ENCODE assay signal across 1 cellular context in genomic region chr9:136784997-136785361, GRCh38.
TF ChIP-seq lines count a peak whose summit lies in the region.

No MANE protein-coding gene starts in this region.

TF ChIP-seq in K562, 482 proteins besides CTCF, POLR2A, EP300 and RAD21 (continued from another document):
- TF ChIP-seq USF2 (CRISPR knock-in tag; IDR thresholded peaks at IDR 0.05), result peak; percentile 15; the same call in 1 of the 2 replicates
- 0 out of 2 replicates have a peak, but pooled peaks have one; percentile 51 for TF ChIP-seq MTA1 (IDR thresholded peaks at IDR 0.05; ENCODE audit: borderline replicate concordance)
- TF ChIP-seq RCOR1 (IDR thresholded peaks at IDR 0.05; ENCODE audit: borderline replicate concordance in 1 of 2, low read depth in 2 of 2, low read length in 2 of 2), result 0 out of 4 replicates have a peak, but pooled peaks of 1 of the 2 experiments have one; percentile 55
- TF ChIP-seq KDM1A (IDR thresholded peaks at IDR 0.05), result peak in 1 of 2 experiments; percentile 6; a peak in 1 of 4 replicates
- TF ChIP-seq KDM5B (IDR thresholded peaks at IDR 0.05; ENCODE audit: insufficient replicate concordance, low read depth, low read length), result peak; percentile 81
- TF ChIP-seq POLR2AphosphoS5 (IDR thresholded peaks at IDR 0.05; ENCODE audit: control insufficient read depth, insufficient read depth, low read depth, low read length), result 0 out of 2 replicates have a peak, but pooled peaks have one; percentile 26
- TF ChIP-seq ZBTB34 (CRISPR knock-in tag; IDR thresholded peaks at IDR 0.05), result no peak
- TF ChIP-seq ZNF24 (IDR thresholded peaks at IDR 0.05), result no peak
- peak; percentile 45 for TF ChIP-seq L3MBTL2 (IDR thresholded peaks at IDR 0.05)
- no peak for TF ChIP-seq SIRT6 (IDR thresholded peaks at IDR 0.05; ENCODE audit: low read depth, low read length)
- 0 out of 2 replicates have a peak, but pooled peaks have one; percentile 39 for TF ChIP-seq ZBTB2 (IDR thresholded peaks at IDR 0.05)
- peak; percentile 45; the same call in 1 of the 2 replicates for TF ChIP-seq CREM (IDR thresholded peaks at IDR 0.05; ENCODE audit: low read depth)
- 0 out of 2 replicates have a peak, but pooled peaks have one; percentile 38 for TF ChIP-seq ZBTB40 (IDR thresholded peaks at IDR 0.05)
- no peak for TF ChIP-seq ZBTB40 (CRISPR knock-in tag; IDR thresholded peaks at IDR 0.05)
- no peak for TF ChIP-seq GATAD2B (IDR thresholded peaks at IDR 0.05; ENCODE audit: borderline replicate concordance)
- TF ChIP-seq TARDBP (IDR thresholded peaks at IDR 0.05), result no peak
- peak; percentile 94 for TF ChIP-seq JUND (IDR thresholded peaks at IDR 0.05; ENCODE audit: borderline replicate concordance, low read depth, low read length)
- TF ChIP-seq JUND (tag; IDR thresholded peaks at IDR 0.05; ENCODE audit: borderline replicate concordance, low read depth, low read length), result peak; percentile 95; the same call in 2 of the 3 replicates
- 0 out of 4 replicates have a peak, but pooled peaks of 1 of the 2 experiments have one; percentile 31 for TF ChIP-seq HDAC1 (IDR thresholded peaks at IDR 0.05)
- TF ChIP-seq CREB3L1 (IDR thresholded peaks at IDR 0.05; ENCODE audit: borderline replicate concordance, low read depth), result peak; percentile 36; the same call in 1 of the 2 replicates
- peak; percentile 68 for TF ChIP-seq ARID1B (IDR thresholded peaks at IDR 0.05)
- TF ChIP-seq ZNF707 (CRISPR knock-in tag; conservative IDR thresholded peaks at IDR 0.05), result no peak
- TF ChIP-seq ZSCAN32 (CRISPR knock-in tag; IDR thresholded peaks at IDR 0.05), result no peak
- TF ChIP-seq ATF7 (IDR thresholded peaks at IDR 0.05), result peak; percentile 64
- 0 out of 3 replicates have a peak, but pooled peaks of 1 of the 2 experiments have one; percentile 30 for TF ChIP-seq CBX3 (IDR thresholded peaks at IDR 0.05; ENCODE audit: borderline replicate concordance in 1 of 2, low read length in 2 of 2)
TF ChIP-seq in K562: peak in this region for 65.
